ENCODE assay signal across 27 cellular contexts in the genomic region with DNA sequence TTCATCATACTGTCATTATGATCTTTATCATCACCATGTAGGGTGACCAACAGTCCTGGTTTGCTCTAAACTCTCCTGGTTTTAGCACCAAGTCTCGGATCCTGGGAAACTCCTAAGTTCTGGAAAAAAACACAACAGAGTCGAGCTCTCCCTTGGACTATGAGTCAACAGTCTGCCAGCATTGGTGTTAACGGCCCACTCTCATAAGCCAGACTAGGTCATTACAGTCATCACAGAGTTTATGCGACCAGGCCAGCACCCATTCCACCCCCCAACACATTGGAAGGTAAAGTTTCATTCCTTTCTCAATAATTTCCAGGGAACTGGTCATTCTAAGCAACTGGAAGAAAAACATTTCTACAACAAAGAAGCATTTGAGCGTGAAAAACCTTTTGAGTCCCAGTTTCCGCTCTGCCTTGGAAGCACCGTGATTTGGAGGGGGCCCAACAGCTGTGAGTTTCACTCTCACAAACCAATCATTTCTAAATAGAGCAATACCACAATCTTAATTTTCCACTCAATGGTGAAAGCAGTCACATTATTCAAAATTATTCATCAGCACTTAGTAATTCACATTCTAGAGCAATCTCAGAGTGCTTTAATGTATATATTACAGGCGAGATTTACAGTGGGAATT.
DNase-seq lines count a peak whose midpoint lies in the region; ATAC-seq, FAIRE-seq and TF ChIP-seq lines count a peak whose summit lies in the region.
"Had no signal": no experiment of that assay in that cellular context is flagged by ENCODE, and none has a peak within 500 bp of the region (broad histone marks: within the 10 kb centered on the region; RNA-seq: fewer than 3 reads in every experiment).

No MANE protein-coding gene starts in this region.

- H3K4me3 ChIP-seq in astrocyte (ENCODE audit: insufficient read depth, low read depth, low read length) (no peak overlapping the region), neural progenitor cell (no peak overlapping the region), body of pancreas (no peak overlapping the region)
- H3K4me3 ChIP-seq: stomach had no signal

- FAIRE-seq in astrocyte (lab: Jason Lieb, UNC): no peak
- FAIRE-seq: H1, small intestine had no signal

- no peak for ATAC-seq in activated CD4-positive, alpha-beta T cell treated with anti-CD3 and anti-CD28 coated beads for 36 hours
- ATAC-seq in HG03521 (IDR thresholded peaks at IDR 0.05; ENCODE audit: unreplicated experiment) (peak; percentile 58), body of pancreas (no peak), SK-N-SH treated with all-trans-retinoic acid at 6 μM for 48 hours (no peak)
- ATAC-seq: activated CD8-positive, alpha-beta memory T cell treated with anti-CD3 and anti-CD28 coated beads, Interleukin-2, amount 10 ng/mL, durations not matched to agents 7 days and 5 days; PC-3; T-cell had no signal

- no peak for TF ChIP-seq POLR2A in body of pancreas (IDR thresholded peaks at IDR 0.05)

- peak overlapping the region; percentile 4 for H3K9ac ChIP-seq in astrocyte (ENCODE audit: low read length)
- H3K9ac ChIP-seq in neural progenitor cell: no peak overlapping the region

- intact Hi-C loops in activated CD4-positive, alpha-beta T cell treated with anti-CD3 and anti-CD28 coated beads for 36 hours (cut with DNase I, micrococcal nuclease): no loop called here
- intact Hi-C loops in body of pancreas (cut with DNase I): no loop called here

- H3K36me3 ChIP-seq in astrocyte (ENCODE audit: insufficient read depth, low read length): no peaks in the 10 kb centered on the region
- H3K36me3 ChIP-seq in neural progenitor cell: no peaks in the 10 kb centered on the region
- no peaks in the 10 kb centered on the region for H3K36me3 ChIP-seq in body of pancreas (replicated peaks in 1 of 2; ENCODE audit: insufficient read depth in 1 of 2, low read depth in 2 of 2)
- H3K36me3 ChIP-seq: brain microvascular endothelial cell, neutrophil, stomach had no signal

- no peak overlapping the region for H3K4me3 Mint-ChIP-seq in activated CD4-positive, alpha-beta T cell treated with anti-CD3 and anti-CD28 coated beads for 36 hours
- no peak overlapping the region for H3K4me3 Mint-ChIP-seq in astrocyte (ENCODE audit: unreplicated experiment)
- no peak overlapping the region for H3K4me3 Mint-ChIP-seq in neural progenitor cell
- H3K4me3 Mint-ChIP-seq: activated CD8-positive, alpha-beta memory T cell treated with anti-CD3 and anti-CD28 coated beads, Interleukin-2, amount 10 ng/mL, durations not matched to agents 7 days and 5 days; T-cell had no signal

- H3K4me2 ChIP-seq in astrocyte (ENCODE audit: low read length) (peak overlapping the region; percentile 72), neural progenitor cell (no peak overlapping the region)

- H3K9me3 ChIP-seq in astrocyte (ENCODE audit: insufficient read depth, low read depth, low read length) (no peaks in the 10 kb centered on the region), neural progenitor cell (ENCODE audit: low read depth) (no peaks in the 10 kb centered on the region), body of pancreas (peaks cover 0 to 4% (median 0%) of the 10 kb centered on the region in 3 donors)
- H3K9me3 ChIP-seq: neutrophil had no signal

- H4K20me1 ChIP-seq in astrocyte (ENCODE audit: insufficient read depth, low read length) (no peaks in the 10 kb centered on the region), neural progenitor cell (ENCODE audit: low read depth) (no peaks in the 10 kb centered on the region)

- H3K79me2 ChIP-seq in astrocyte (ENCODE audit: insufficient read depth, low read length) (no peaks in the 10 kb centered on the region), neural progenitor cell (ENCODE audit: low read depth) (no peaks in the 10 kb centered on the region)

- POLR2A ChIA-PET in activated CD4-positive, alpha-beta T cell treated with anti-CD3 and anti-CD28 coated beads for 36 hours (lab: Charles Lee): no interaction called here

- H3K27me3 ChIP-seq in astrocyte (ENCODE audit: insufficient read depth, low read length): no peaks in the 10 kb centered on the region
- H3K27me3 ChIP-seq in neural progenitor cell: no peaks in the 10 kb centered on the region
- no peaks in the 10 kb centered on the region for H3K27me3 ChIP-seq in body of pancreas
- H3K27me3 ChIP-seq: brain microvascular endothelial cell had no signal

- DNase-seq in activated CD4-positive, alpha-beta T cell treated with anti-CD3 and anti-CD28 coated beads for 36 hours: peak; percentile 34
- no peak for DNase-seq in activated CD4-positive, alpha-beta T cell treated with anti-CD3 and anti-CD28 coated beads for 1 hour
- no peak for DNase-seq in astrocyte (ENCODE audit: low read depth)
- DNase-seq in neural progenitor cell (ENCODE audit: low spot score): no peak
- no peak for DNase-seq in AG08396 (ENCODE audit: low spot score)
- DNase-seq in body of pancreas: no peak
- DNase-seq: 8988T; activated CD8-positive, alpha-beta memory T cell treated with anti-CD3 and anti-CD28 coated beads, Interleukin-2, amount 10 ng/mL, durations not matched to agents 7 days and 5 days; brain microvascular endothelial cell; Caco-2; effector CD8-positive, alpha-beta T cell; foreskin melanocyte; hippocampal formation; IMR-90; NCI-H1694; PC-3; SHP77; small intestine; stimulated activated CD4-positive, alpha-beta T cell treated with anti-CD3 and anti-CD28 coated beads, Interleukin-4, amount 100 ng/mL, for 24 hours; stomach; T-cell had no signal

- TF ChIP-seq CTCF in astrocyte (IDR thresholded peaks at IDR 0.05; ENCODE audit: insufficient read depth, low read depth, low read length) (no peak), neural progenitor cell (IDR thresholded peaks at IDR 0.05) (no peak), body of pancreas (IDR thresholded peaks at IDR 0.05) (no peak)

- CTCF ChIA-PET in activated CD4-positive, alpha-beta T cell treated with anti-CD3 and anti-CD28 coated beads for 36 hours (lab: Charles Lee): no interaction called here

- H3K36me3 Mint-ChIP-seq in activated CD4-positive, alpha-beta T cell treated with anti-CD3 and anti-CD28 coated beads for 36 hours (ENCODE audit: low read depth): no peaks in the 10 kb centered on the region
- no peaks in the 10 kb centered on the region for H3K36me3 Mint-ChIP-seq in astrocyte (ENCODE audit: low read depth, unreplicated experiment)
- H3K36me3 Mint-ChIP-seq in neural progenitor cell: no peaks in the 10 kb centered on the region
- H3K36me3 Mint-ChIP-seq: activated CD8-positive, alpha-beta memory T cell treated with anti-CD3 and anti-CD28 coated beads, Interleukin-2, amount 10 ng/mL, durations not matched to agents 7 days and 5 days; activated naive CD4-positive, alpha-beta T cell treated with anti-CD3 and anti-CD28 coated beads, Interleukin-2, amount 50 U/mL, for 72 hours; T-cell had no signal

- 68 to 72% methylated on average over 8 of the region's 8 CpGs for WGBS in body of pancreas, 2 donors

- no peaks in the 10 kb centered on the region for H3F3A ChIP-seq in neural progenitor cell (ENCODE audit: low read depth)

- peaks cover 17% of the 10 kb centered on the region for H3K4me1 ChIP-seq in astrocyte (ENCODE audit: insufficient read depth, low read length)
- peaks cover 8% of the 10 kb centered on the region for H3K4me1 ChIP-seq in neural progenitor cell
- no peaks in the 10 kb centered on the region for H3K4me1 ChIP-seq in body of pancreas
- H3K4me1 ChIP-seq: Caco-2, stomach had no signal

- H3K9me3 Mint-ChIP-seq in activated CD4-positive, alpha-beta T cell treated with anti-CD3 and anti-CD28 coated beads for 36 hours (ENCODE audit: low read depth): peaks cover 12% of the 10 kb centered on the region
- H3K9me3 Mint-ChIP-seq in astrocyte (ENCODE audit: unreplicated experiment) (no peaks in the 10 kb centered on the region), neural progenitor cell (peaks cover 11% of the 10 kb centered on the region)

- H3K27me3 Mint-ChIP-seq in activated CD4-positive, alpha-beta T cell treated with anti-CD3 and anti-CD28 coated beads for 36 hours: peaks cover 3% of the 10 kb centered on the region
- H3K27me3 Mint-ChIP-seq in astrocyte (ENCODE audit: low read depth, unreplicated experiment) (peaks cover under 1% of the 10 kb centered on the region), neural progenitor cell (ENCODE audit: insufficient read depth, low read depth) (peaks cover 8% of the 10 kb centered on the region)
- H3K27me3 Mint-ChIP-seq: activated CD8-positive, alpha-beta memory T cell treated with anti-CD3 and anti-CD28 coated beads, Interleukin-2, amount 10 ng/mL, durations not matched to agents 7 days and 5 days had no signal

- H2AFZ ChIP-seq in astrocyte (ENCODE audit: low read depth, low read length): peak overlapping the region; percentile 46
- H2AFZ ChIP-seq in neural progenitor cell (replicated peaks): no peak overlapping the region

- H3K4me1 Mint-ChIP-seq in activated CD4-positive, alpha-beta T cell treated with anti-CD3 and anti-CD28 coated beads for 36 hours: peaks cover 4% of the 10 kb centered on the region
- H3K4me1 Mint-ChIP-seq in astrocyte (ENCODE audit: low read depth, unreplicated experiment) (peaks cover 13% of the 10 kb centered on the region), neural progenitor cell (peaks cover 18% of the 10 kb centered on the region)
- H3K4me1 Mint-ChIP-seq: T-cell had no signal

- peak overlapping the region; percentile 48 for H3K27ac ChIP-seq in astrocyte (ENCODE audit: low read depth, low read length)
- no peak overlapping the region for H3K27ac ChIP-seq in neural progenitor cell
- H3K27ac ChIP-seq in body of pancreas: no peak overlapping the region
- H3K27ac ChIP-seq: brain microvascular endothelial cell, HL-60, neutrophil, stomach had no signal

- no peak overlapping the region for H3K27ac Mint-ChIP-seq in activated CD4-positive, alpha-beta T cell treated with anti-CD3 and anti-CD28 coated beads for 36 hours
- H3K27ac Mint-ChIP-seq in astrocyte (ENCODE audit: unreplicated experiment): no peak overlapping the region
- H3K27ac Mint-ChIP-seq in neural progenitor cell: peak overlapping the region; percentile 52
- H3K27ac Mint-ChIP-seq: activated CD8-positive, alpha-beta memory T cell treated with anti-CD3 and anti-CD28 coated beads, Interleukin-2, amount 10 ng/mL, durations not matched to agents 7 days and 5 days; activated naive CD4-positive, alpha-beta T cell treated with anti-CD3 and anti-CD28 coated beads, Interleukin-2, amount 50 U/mL, for 72 hours; T-cell had no signal

TF ChIP-seq in SK-N-SH treated with all-trans-retinoic acid at 6 μM for 48 hours, 23 proteins besides CTCF, POLR2A, EP300 and RAD21:
- TF ChIP-seq PPARA (CRISPR knock-in tag; IDR thresholded peaks at IDR 0.05; ENCODE audit: borderline replicate concordance): no peak
